ENCODE assay signal across 16 cellular contexts in genomic region chr17:40456396-40456951, GRCh38. TPM values are rescaled to one million over a fixed set of nuclear protein-coding genes. Genes with fewer than 3 reads are reported as not detected.
A peak's percentile ranks its signal among the peaks of the same experiment; 100 is the strongest.
DNase-seq lines count a peak whose midpoint lies in the region; ATAC-seq and TF ChIP-seq lines count a peak whose summit lies in the region.
"Had no signal": no experiment of that assay in that cellular context is flagged by ENCODE, and none has a peak within 500 bp of the region (broad histone marks: within the 10 kb centered on the region; RNA-seq: fewer than 3 reads in every experiment).

No MANE protein-coding gene starts in this region.

- H3K4me3 ChIP-seq in cardiac fibroblast (replicated peaks in 1 of 2; ENCODE audit: low read depth in 2 of 2, low read length in 2 of 2) (no peak overlapping the region), ovary (no peak overlapping the region)
- H3K4me3 ChIP-seq: BLaER1 treated with 17β-estradiol and CSF1 and Interleukin-3, amounts not matched to agents 10 nM and 100 nM; HAP-1 had no signal

- no peak for TF ChIP-seq CTCF in cardiac fibroblast (IDR thresholded peaks at IDR 0.05; ENCODE audit: low read depth, low read length)
- no peak for TF ChIP-seq CTCF in ovary (IDR thresholded peaks at IDR 0.05)

- 36 to 38% (median 38%) methylated on average over 16 of the region's 16 CpGs for WGBS in ovary, 3 donors

- H3K9me3 ChIP-seq in ovary = no peaks in the 10 kb centered on the region
- H3K9me3 ChIP-seq: BLaER1 treated with 17β-estradiol and CSF1 and Interleukin-3, amounts not matched to agents 10 nM and 100 nM; HAP-1 had no signal

- ATAC-seq in left cardiac atrium (peak; percentile 6 to 40), GM18502 (IDR thresholded peaks at IDR 0.05; ENCODE audit: poor library complexity, unreplicated experiment) (no peak)
- ATAC-seq: naive thymus-derived CD4-positive, alpha-beta T cell had no signal

- TF ChIP-seq EP300 in ovary (IDR thresholded peaks at IDR 0.05) = no peak

- no peaks in the 10 kb centered on the region for H3K27me3 ChIP-seq in ovary
- H3K27me3 ChIP-seq: BLaER1 treated with 17β-estradiol and CSF1 and Interleukin-3, amounts not matched to agents 10 nM and 100 nM had no signal

- peaks cover 36% of the 10 kb centered on the region for H3K4me1 ChIP-seq in ovary (ENCODE audit: insufficient read depth)
- H3K4me1 ChIP-seq: HAP-1 had no signal

- DNase-seq in cardiac fibroblast (ENCODE audit: low read depth in 2 of 2) = peak; percentile 24 to 59
- no peak for DNase-seq in left cardiac atrium
- peak in 2 of 5 donors; percentile 55 to 72 for DNase-seq in ovary
- DNase-seq in NCI-H510A treated with DMSO at 0.1 percent for 48 hours (lab: John Stamatoyannopoulos, UW) = no peak
- DNase-seq in NCI-H187 (lab: John Stamatoyannopoulos, UW) = no peak
- DNase-seq in GOT3 (lab: John Stamatoyannopoulos, UW) = no peak
- DNase-seq: activated CD4-positive, CD25-positive, alpha-beta regulatory T cell; activated effector memory CD4-positive, alpha-beta T cell treated with anti-CD3 and anti-CD28 coated beads, Interleukin-2, amount 50 U/mL, for 16 hours; DMS153; NCI-H1694 treated with DMSO at 0.1 percent for 48 hours; SIG-M5 had no signal

- H3K36me3 ChIP-seq in ovary = no peaks in the 10 kb centered on the region
- H3K36me3 ChIP-seq: HAP-1 had no signal

- no peak for TF ChIP-seq POLR2A in ovary (IDR thresholded peaks at IDR 0.05)

- intact Hi-C loops in left cardiac atrium (cut with DNase I) (no loop called here), ovary (cut with DNase I) (no loop called here)

- H3K27ac ChIP-seq in ovary = peak overlapping the region; percentile 49 to 50
- H3K27ac ChIP-seq: BLaER1 treated with 17β-estradiol and CSF1 and Interleukin-3, amounts not matched to agents 10 nM and 100 nM had no signal

RNA-seq across cellular contexts. Expression of gene IGFBP4, which starts 13.2 kb away (rescaled TPM):
- total RNA-seq in left cardiac atrium = 100 to 1,000 TPM; 443 to 470 TPM
- total RNA-seq in ovary = 1,000 to 10,000 TPM in 5 of 7 donors, 100 to 1,000 TPM in 2; 457 to 3,447 (median 1,460) TPM
- 100 to 1,000 TPM; 634 to 809 TPM for polyA plus RNA-seq in ovary

RNA-seq across cellular contexts. Expression of gene TOP2A, which starts 38.8 kb away (rescaled TPM):
- total RNA-seq in left cardiac atrium (1 to 10 TPM in 1 of 2 donors, under 1 TPM in 1; 0.47 to 4.2 TPM), ovary (1 to 10 TPM in 3 of 7 donors, under 1 TPM in 4; 0.36 to 4.5 (median 0.82) TPM)
- polyA plus RNA-seq in ovary = 1 to 10 TPM; 1.2 to 3.3 TPM
- polyA plus RNA-seq: naive thymus-derived CD4-positive, alpha-beta T cell had no signal

RNA-seq across cellular contexts. Expression of gene TNS4, which starts 44.9 kb away (rescaled TPM):
- not detected for total RNA-seq in left cardiac atrium
- total RNA-seq in ovary = 1 to 10 TPM in 1 of 7 donors, under 1 TPM in 2, not detected in 4; 0.13 to 6.2 (median 0.95) TPM
- under 1 TPM in 1 of 2 donors, not detected in 1; 0.13 TPM for polyA plus RNA-seq in ovary
- total RNA-seq: fibroblast of villous mesenchyme had no signal
- polyA plus RNA-seq: naive thymus-derived CD4-positive, alpha-beta T cell had no signal

Comparison
In these comparisons a context has a peak if more than half of its experiments do, and no peak if none do; other contexts are left out.
1. DNase-seq: peak in cardiac fibroblast (2 of 2); none in left cardiac atrium (single experiment), NCI-H510A treated with DMSO at 0.1 percent for 48 hours (single experiment), NCI-H187 (0 of 2) and GOT3 (single experiment).